Comparison of ENCODE assay signal across 7 cellular contexts in the genomic region with DNA sequence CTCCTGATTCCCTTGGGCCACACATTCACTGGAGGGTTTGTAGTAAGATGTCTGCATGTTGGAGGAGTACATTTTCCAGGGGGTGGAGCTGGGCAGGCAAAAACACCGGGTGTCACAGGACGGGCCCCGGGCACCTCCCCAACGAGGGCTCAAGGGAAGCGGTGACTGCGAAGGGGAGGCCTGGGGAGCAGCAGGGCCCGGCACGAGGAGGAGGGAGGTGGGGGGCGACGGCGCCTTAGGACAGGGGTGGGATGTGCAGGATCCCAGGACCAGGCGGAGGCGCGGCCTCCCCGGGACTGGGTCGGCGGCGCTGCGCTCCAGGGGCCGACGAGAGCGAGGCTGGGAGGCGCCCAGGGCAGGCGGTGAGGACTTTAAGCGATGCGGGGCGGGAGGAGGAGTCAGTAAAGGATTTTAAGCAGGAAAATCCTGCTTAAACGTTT. TPM values are rescaled to one million over a fixed set of nuclear protein-coding genes. Genes with fewer than 3 reads are reported as not detected.
DNase-seq lines count a peak whose midpoint lies in the region; ATAC-seq and TF ChIP-seq lines count a peak whose summit lies in the region.

No MANE protein-coding gene starts in this region.

- H3K27me3 ChIP-seq in SJCRH30 = no peaks in the 10 kb centered on the region
- no peaks in the 10 kb centered on the region for H3K27me3 ChIP-seq in iPS-20b (ENCODE audit: insufficient read depth, low read length)

- H3K36me3 ChIP-seq in SJCRH30 (peaks cover 17% of the 10 kb centered on the region; the same call in 1 of the 2 replicates), iPS-20b (ENCODE audit: insufficient read depth, low read depth, low read length) (peaks cover 11% of the 10 kb centered on the region)

- H3K9me3 ChIP-seq in SJCRH30 (replicated peaks) (no peaks in the 10 kb centered on the region; the same call in 1 of the 2 replicates), iPS-20b (ENCODE audit: insufficient read depth, low read depth, low read length) (no peaks in the 10 kb centered on the region)

- H3K4me1 ChIP-seq in SJCRH30 (no peaks in the 10 kb centered on the region; the same call in 1 of the 2 replicates), iPS-20b (ENCODE audit: insufficient read depth, low read length) (peaks cover 7% of the 10 kb centered on the region)

- TF ChIP-seq CTCF in GM13977 (IDR thresholded peaks at IDR 0.05; ENCODE audit: extremely low read depth, insufficient read depth, missing control alignments) (no peak), omental fat pad (IDR thresholded peaks at IDR 0.05) (no peak)

- peak overlapping the region; percentile 97 for H3K4me3 ChIP-seq in SJCRH30
- H3K4me3 ChIP-seq in iPS-20b (ENCODE audit: low read length) = peak overlapping the region; percentile 97

- peak overlapping the region; percentile 93 for H3K9ac ChIP-seq in iPS-20b (ENCODE audit: low read depth, low read length)

- peak; percentile 47 for DNase-seq in GM13977 (ENCODE audit: low spot score)
- DNase-seq in SJCRH30 = peak; percentile 40 to 45
- peak; percentile 72 for DNase-seq in astrocyte of the hippocampus (ENCODE audit: low read depth, low spot score)
- peak; percentile 5 to 23 for DNase-seq in stimulated activated CD4-positive, alpha-beta T cell treated with anti-CD3 and anti-CD28 coated beads, Interleukin-12 subunit alpha, Interleukin-12 subunit beta, amount 100 ng/mL, for 24 hours (ENCODE audit: low read depth in 2 of 2)
- DNase-seq in omental fat pad (ENCODE audit: low spot score) = no peak

- ATAC-seq in HG02938 (IDR thresholded peaks at IDR 0.05; ENCODE audit: unreplicated experiment) (peak; percentile 31), omental fat pad (ENCODE audit: low FRiP score) (no peak)

- in situ Hi-C loops in GM13977 (cut with MboI; ENCODE audit: low pct_unique_long_range_greater_than_20kb, low sequenced_read_pairs, unreplicated experiment) = no loop called here

- H3K27ac ChIP-seq in SJCRH30 (peak overlapping the region; percentile 83), iPS-20b (ENCODE audit: low read length) (peak overlapping the region; percentile 65)

RNA-seq across cellular contexts. Expression of a gene that starts 0.5 kb away (rescaled TPM):
- 23.0 and 26.9 TPM in 2 replicates for total RNA-seq in SJCRH30 (2014; rRNA removed; shearing (Covaris generic))
- total RNA-seq in omental fat pad = 10 to 100 TPM; 28.6 to 76.1 (median 49.6) TPM

RNA-seq across cellular contexts. Expression of a gene that starts 30.0 kb away (rescaled TPM):
- total RNA-seq in SJCRH30 (2014; rRNA removed; shearing (Covaris generic)) = 9.0 and 10.6 TPM in 2 replicates
- 10 to 100 TPM in 2 of 4 donors, 1 to 10 TPM in 2; 4.2 to 12.6 (median 10.3) TPM for total RNA-seq in omental fat pad

RNA-seq across cellular contexts. Expression of a gene that starts 56.1 kb away (rescaled TPM):
- 15.5 and 17.5 TPM in 2 replicates for total RNA-seq in SJCRH30 (2014; rRNA removed; shearing (Covaris generic))
- total RNA-seq in omental fat pad = 10 to 100 TPM in 2 of 4 donors, 1 to 10 TPM in 2; 9.1 to 31.2 (median 10.0) TPM

RNA-seq across cellular contexts. Expression of a gene that starts 58.2 kb away (rescaled TPM):
- not detected in 2 replicates for total RNA-seq in SJCRH30 (2014; rRNA removed; shearing (Covaris generic))
- not detected for total RNA-seq in omental fat pad
